24 cellular contexts compared by ENCODE assay signal in genomic region chr6:6518627-6519026, GRCh38.
"Had no signal": no experiment of that assay in that cellular context is flagged by ENCODE, and none has a peak within 500 bp of the region (broad histone marks: within the 10 kb centered on the region; RNA-seq: fewer than 3 reads in every experiment).

No MANE protein-coding gene starts in this region.

- H3K9me3 ChIP-seq: colonic mucosa, esophagus squamous epithelium, gastrocnemius medialis, heart right ventricle, left lung, lower lobe of right lung, mucosa of descending colon had no signal

- H3K27ac ChIP-seq: colonic mucosa, epithelial cell of prostate, esophagus squamous epithelium, gastrocnemius medialis, heart right ventricle, left lung, lower lobe of right lung had no signal

- H3K4me3 Mint-ChIP-seq: dendritic cell treated with granulocyte-macrophage colony-stimulating factor and Interleukin-4, amounts not matched to agents 40 ng/mL and 50 ng/mL, for 4 days; effector memory CD8-positive, alpha-beta T cell; endodermal cell; mesothelial cell of epicardium; naive B cell had no signal

- H3K4me3 ChIP-seq: colonic mucosa, esophagus squamous epithelium, gastrocnemius medialis, heart right ventricle, left lung, lower lobe of right lung, mucosa of descending colon had no signal

- H3K36me3 Mint-ChIP-seq: mesothelial cell of epicardium had no signal

- H3K36me3 ChIP-seq: colonic mucosa, esophagus squamous epithelium, gastrocnemius medialis, heart right ventricle, left lung, lower lobe of right lung had no signal

- H3K4me1 Mint-ChIP-seq: endodermal cell, mesothelial cell of epicardium, naive B cell had no signal

- H3K27ac Mint-ChIP-seq: dendritic cell treated with granulocyte-macrophage colony-stimulating factor and Interleukin-4, amounts not matched to agents 40 ng/mL and 50 ng/mL, for 4 days; effector memory CD8-positive, alpha-beta T cell; endodermal cell; mesothelial cell of epicardium; naive B cell had no signal

- H3K27me3 ChIP-seq: colonic mucosa, gastrocnemius medialis had no signal

- H3K9me3 Mint-ChIP-seq: effector memory CD8-positive, alpha-beta T cell; endodermal cell; mesothelial cell of epicardium had no signal

- DNase-seq: colonic mucosa; cortex of kidney; effector CD8-positive, alpha-beta T cell; effector memory CD8-positive, alpha-beta T cell; endodermal cell; erythroblast; esophagus squamous epithelium; foreskin fibroblast; foreskin melanocyte; gastrocnemius medialis; glutamatergic neuron; heart right ventricle; hippocampal formation; left cardiac atrium; left lung; left ventricle myocardium superior; lower lobe of right lung; mesenchymal stem cell; mucosa of descending colon; naive B cell had no signal

- ATAC-seq: effector memory CD8-positive, alpha-beta T cell; esophagus mucosa; gastrocnemius medialis; heart right ventricle; left cardiac atrium; left lung; left ventricle myocardium superior; lower lobe of right lung; mucosa of descending colon had no signal

- H3K4me1 ChIP-seq: colonic mucosa, esophagus squamous epithelium, gastrocnemius medialis, left lung, lower lobe of right lung had no signal
